In the genomic region with DNA sequence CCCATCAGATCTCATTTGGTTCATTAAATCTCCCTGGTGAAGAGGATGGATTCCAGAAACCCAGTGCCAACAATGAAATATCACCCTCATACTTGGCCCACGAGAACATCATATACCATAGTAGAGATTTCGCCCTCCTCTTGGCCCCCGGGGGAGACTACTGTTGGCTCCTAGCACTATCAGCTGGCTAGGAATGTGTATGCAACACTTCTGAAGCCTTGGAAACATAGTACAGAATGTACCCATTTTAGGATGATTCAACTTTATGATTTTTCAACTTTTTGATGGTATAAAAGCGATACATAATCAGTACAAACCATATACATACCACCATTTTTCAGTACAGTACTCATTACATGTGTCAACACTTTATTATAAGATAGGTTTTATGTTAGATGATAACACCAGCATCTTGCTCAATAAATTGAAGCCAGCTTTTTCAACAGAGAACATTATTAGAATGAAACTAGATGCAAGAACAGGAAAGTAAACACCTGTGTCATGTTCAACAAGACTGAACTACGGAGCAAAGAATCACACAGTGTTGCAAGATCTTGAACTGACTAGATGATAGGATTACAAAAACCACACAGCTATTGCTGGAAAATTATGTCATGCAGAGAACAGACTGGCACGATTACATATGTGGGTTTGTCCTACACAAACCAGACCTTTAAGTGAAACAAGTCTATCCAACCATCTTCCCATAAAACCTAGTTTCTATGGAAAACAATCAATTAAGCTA, we compare ENCODE assay signal across 12 cellular contexts. TPM values are rescaled to one million over a fixed set of nuclear protein-coding genes. Genes with fewer than 3 reads are reported as not detected.
DNase-seq lines count a peak whose midpoint lies in the region; FAIRE-seq and TF ChIP-seq lines count a peak whose summit lies in the region.
"Had no signal": no experiment of that assay in that cellular context is flagged by ENCODE, and none has a peak within 500 bp of the region (broad histone marks: within the 10 kb centered on the region; RNA-seq: fewer than 3 reads in every experiment).

No MANE protein-coding gene starts in this region.

- no peak for FAIRE-seq in RCC 7860 (lab: Jason Lieb, UNC)
- FAIRE-seq: A204.1 had no signal

- 76 to 90% methylated on average over 6 of the region's 6 CpGs for WGBS in thyroid gland, 2 donors

- H3K4me3 ChIP-seq in fibroblast of lung (replicated peaks in 1 of 4; ENCODE audit: control extremely low read depth in 1 of 4, insufficient read depth in 1 of 4, low read depth in 3 of 4, low read length in 4 of 4) (no peak overlapping the region), skeletal muscle tissue (ENCODE audit: low read length in 3 of 3) (no peak overlapping the region), thyroid gland (replicated peaks in 1 of 3) (no peak overlapping the region)

- H4K20me1 ChIP-seq in fibroblast of lung (ENCODE audit: control insufficient read depth, extremely low read depth, insufficient read depth, low read length): no peaks in the 10 kb centered on the region

- H3K4me2 ChIP-seq in fibroblast of lung (ENCODE audit: extremely low read depth, insufficient read depth, low read length): no peak overlapping the region

- peaks cover 11% of the 10 kb centered on the region for H3K4me1 ChIP-seq in fibroblast of lung (ENCODE audit: control insufficient read depth, extremely low read depth, insufficient read depth, low read length)
- peaks cover 4 to 23% (median 13%) of the 10 kb centered on the region in 3 donors for H3K4me1 ChIP-seq in skeletal muscle tissue (ENCODE audit: control insufficient read depth in 3 of 3, insufficient read depth in 3 of 3, low read length in 3 of 3)
- H3K4me1 ChIP-seq in thyroid gland: no peaks in the 10 kb centered on the region

- H3K27me3 ChIP-seq in fibroblast of lung (ENCODE audit: control insufficient read depth, insufficient read depth, low read length) (no peaks in the 10 kb centered on the region), skeletal muscle tissue (ENCODE audit: control insufficient read depth in 3 of 3, insufficient read depth in 3 of 3, low read length in 3 of 3) (no peaks in the 10 kb centered on the region), thyroid gland (no peaks in the 10 kb centered on the region)

- no peak overlapping the region for H2AFZ ChIP-seq in fibroblast of lung (ENCODE audit: low read length)

- TF ChIP-seq CTCF in fibroblast of lung (conservative IDR thresholded peaks at IDR 0.05 in 1 of 2, IDR thresholded peaks at IDR 0.05 in 1 of 2; ENCODE audit: low read depth in 1 of 2, low read length in 2 of 2) (no peak), thyroid gland (IDR thresholded peaks at IDR 0.05) (no peak)

- H3K9me3 ChIP-seq in fibroblast of lung (ENCODE audit: control insufficient read depth, insufficient read depth, low read depth, low read length) (no peaks in the 10 kb centered on the region), skeletal muscle tissue (ENCODE audit: control insufficient read depth in 3 of 3, low read length in 3 of 3) (no peaks in the 10 kb centered on the region), thyroid gland (no peaks in the 10 kb centered on the region)

- no peak for TF ChIP-seq POLR2A in thyroid gland (IDR thresholded peaks at IDR 0.05)

- peaks cover 5% of the 10 kb centered on the region for H3K36me3 ChIP-seq in fibroblast of lung (ENCODE audit: control insufficient read depth, insufficient read depth, low read length)
- H3K36me3 ChIP-seq in skeletal muscle tissue (ENCODE audit: control insufficient read depth in 3 of 3, insufficient read depth in 3 of 3, low read length in 3 of 3): peaks cover 20 to 28% (median 26%) of the 10 kb centered on the region in 3 donors
- H3K36me3 ChIP-seq in thyroid gland: peaks cover 26 to 27% of the 10 kb centered on the region in 2 donors

- peak; percentile 80 for DNase-seq in NCI-H2107 treated with DMSO at 0.1 percent for 48 hours (lab: John Stamatoyannopoulos, UW; ENCODE audit: unreplicated experiment)
- DNase-seq in NCI-H2107 (lab: John Stamatoyannopoulos, UW): no peak
- peak; percentile 4 for DNase-seq in RCC 7860 (ENCODE audit: low spot score)
- peak; percentile 75 to 92 for DNase-seq in fibroblast of lung (ENCODE audit: low read depth in 2 of 2)
- no peak for DNase-seq in thyroid gland
- DNase-seq in NCI-H524 (lab: John Stamatoyannopoulos, UW): no peak
- no peak for DNase-seq in NCI-H1105 (lab: John Stamatoyannopoulos, UW)
- DNase-seq: activated CD8-positive, alpha-beta T cell treated with anti-CD3 and anti-CD28 coated beads, Interleukin-2, amount 10 ng/mL, durations not matched to agents 7 days and 5 days; anterior cingulate cortex; Right ventricle myocardium superior had no signal

- H3K27ac ChIP-seq in fibroblast of lung (ENCODE audit: insufficient read depth, low read length) (no peak overlapping the region), skeletal muscle tissue (ENCODE audit: low read depth, low read length) (peak overlapping the region; percentile 87), thyroid gland (no peak overlapping the region)

- intact Hi-C loops in thyroid gland (cut with DNase I): no loop called here

- H3K9ac ChIP-seq in fibroblast of lung (ENCODE audit: insufficient read depth, low read length): no peak overlapping the region
- peak overlapping the region in 2 of 3 donors; percentile 32 to 51 for H3K9ac ChIP-seq in skeletal muscle tissue (ENCODE audit: low read depth in 1 of 3, low read length in 3 of 3)

- no peaks in the 10 kb centered on the region for H3K79me2 ChIP-seq in fibroblast of lung (ENCODE audit: control insufficient read depth, insufficient read depth, low read length)

RNA-seq across cellular contexts. Expression of a gene that starts 17.2 kb away (rescaled TPM):
- total RNA-seq in fibroblast of lung (40.5 and 56.2 TPM in 2 replicates), skeletal muscle tissue (75.2 TPM), thyroid gland (100 to 1,000 TPM in 3 of 4 donors, 10 to 100 TPM in 1; 82.4 to 426 (median 182) TPM)
- polyA plus RNA-seq in fibroblast of lung: 153 and 158 TPM in 2 replicates
- polyA plus RNA-seq in fibroblast of lung (2012): 100 and 104 TPM in 2 replicates
- 3.1 and 6.7 TPM in 2 replicates for polyA minus RNA-seq in fibroblast of lung (ENCODE audit: low replicate concordance)

RNA-seq across cellular contexts. Expression of a gene that starts 37.1 kb away (rescaled TPM):
- total RNA-seq in fibroblast of lung (37.5 and 52.8 TPM in 2 replicates), skeletal muscle tissue (33.9 TPM), thyroid gland (100 to 1,000 TPM in 1 of 4 donors, 10 to 100 TPM in 3; 48.9 to 105 (median 62.7) TPM)
- 48.9 and 60.4 TPM in 2 replicates for polyA plus RNA-seq in fibroblast of lung
- polyA plus RNA-seq in fibroblast of lung (2012): 35.6 and 39.9 TPM in 2 replicates
- 21.8 and 27.5 TPM in 2 replicates for polyA minus RNA-seq in fibroblast of lung (ENCODE audit: low replicate concordance)

Comparison
In these comparisons a context has a peak if more than half of its experiments do, and no peak if none do; other contexts are left out.
1. DNase-seq: peak in NCI-H2107 treated with DMSO at 0.1 percent for 48 hours (single experiment), RCC 7860 (single experiment) and fibroblast of lung (2 of 2); none in NCI-H2107 (single experiment), thyroid gland (0 of 2), NCI-H524 (0 of 2) and NCI-H1105 (single experiment).